Comparison of ENCODE assay signal across 24 cellular contexts in the genomic region with DNA sequence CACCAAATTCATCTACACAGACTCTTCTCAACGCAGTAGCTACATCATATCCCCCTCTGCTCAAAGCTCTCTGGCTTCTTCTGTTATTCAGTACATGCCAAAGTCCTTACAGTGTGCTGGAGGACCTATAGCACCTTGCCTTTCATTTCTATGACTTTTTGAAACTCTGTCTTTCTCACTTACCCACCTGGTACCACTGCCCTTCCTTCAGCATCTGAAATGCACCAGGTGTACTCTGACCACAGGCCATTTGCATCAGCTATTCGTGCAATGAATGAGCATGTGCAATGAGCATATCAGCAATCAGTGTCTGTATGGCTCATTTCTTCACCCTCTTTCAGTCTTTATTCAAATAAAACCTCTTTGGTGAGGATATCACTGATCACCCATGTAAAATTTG.
"Had no signal": no experiment of that assay in that cellular context is flagged by ENCODE, and none has a peak within 500 bp of the region (broad histone marks: within the 10 kb centered on the region; RNA-seq: fewer than 3 reads in every experiment).

No MANE protein-coding gene starts in this region.

- H3K27ac ChIP-seq: colonic mucosa, coronary artery, dorsolateral prefrontal cortex, epithelial cell of prostate, esophagus muscularis mucosa, esophagus squamous epithelium, foreskin keratinocyte, gastrocnemius medialis, gastroesophageal sphincter, heart left ventricle, heart right ventricle had no signal

- H3K27me3 ChIP-seq: colonic mucosa, dorsolateral prefrontal cortex, esophagus muscularis mucosa, esophagus squamous epithelium, foreskin keratinocyte, gastrocnemius medialis, gastroesophageal sphincter, heart left ventricle, heart right ventricle had no signal

- H3K4me3 ChIP-seq: colonic mucosa, coronary artery, dorsolateral prefrontal cortex, esophagus muscularis mucosa, esophagus squamous epithelium, gastrocnemius medialis, gastroesophageal sphincter, heart left ventricle, heart right ventricle had no signal

- H3K9me3 ChIP-seq: colonic mucosa, gastrocnemius medialis had no signal

- DNase-seq: colonic mucosa; cortex of kidney; dermis blood vessel endothelial cell; dorsolateral prefrontal cortex; effector CD4-positive, alpha-beta T cell; effector CD8-positive, alpha-beta T cell; effector memory CD4-positive, alpha-beta T cell; effector memory CD8-positive, alpha-beta T cell; endodermal cell; erythroblast; esophagus squamous epithelium; foreskin fibroblast; foreskin keratinocyte; foreskin melanocyte; gastrocnemius medialis; glutamatergic neuron; head of caudate nucleus; heart left ventricle; heart right ventricle had no signal

- ATAC-seq: effector memory CD8-positive, alpha-beta T cell; esophagus mucosa; foreskin keratinocyte; gastrocnemius medialis; gastroesophageal sphincter; heart left ventricle; heart right ventricle had no signal

- H3K4me1 ChIP-seq: colonic mucosa, foreskin keratinocyte, gastrocnemius medialis had no signal

- H3K36me3 ChIP-seq: colonic mucosa, esophagus muscularis mucosa, esophagus squamous epithelium, gastrocnemius medialis, gastroesophageal sphincter, heart left ventricle, heart right ventricle had no signal
